ENCODE assay signal across 21 cellular contexts in the genomic region with DNA sequence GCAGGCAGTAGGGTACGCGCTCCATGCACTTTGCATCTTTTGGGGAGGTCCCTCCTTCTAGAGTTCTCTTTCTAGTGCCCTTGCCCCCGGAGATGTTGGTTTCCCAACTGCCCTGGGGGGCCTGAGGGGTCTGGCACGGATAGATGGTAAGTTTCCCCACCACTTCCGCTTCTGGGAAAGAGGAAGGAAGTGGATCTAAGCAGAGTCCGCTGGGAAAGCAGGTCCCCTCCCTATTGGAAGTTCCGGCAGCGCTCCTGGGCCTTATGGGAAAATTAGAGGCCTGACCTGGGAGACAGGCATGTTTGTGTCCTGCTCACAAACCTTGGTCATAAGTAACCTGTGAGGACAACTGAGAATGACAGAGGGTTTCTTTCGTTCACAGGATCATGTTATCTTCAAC.
DNase-seq lines count a peak whose midpoint lies in the region; ATAC-seq, FAIRE-seq and TF ChIP-seq lines count a peak whose summit lies in the region.
"Had no signal": no experiment of that assay in that cellular context is flagged by ENCODE, and none has a peak within 500 bp of the region (broad histone marks: within the 10 kb centered on the region; RNA-seq: fewer than 3 reads in every experiment).

No MANE protein-coding gene starts in this region.

- no peak for TF ChIP-seq POLR2A in HepG2 (IDR thresholded peaks at IDR 0.05; ENCODE audit: insufficient read depth in 1 of 2, low read depth in 2 of 2, low read length in 2 of 2)
- TF ChIP-seq POLR2A in thyroid gland (IDR thresholded peaks at IDR 0.05) = no peak

- H3K27me3 Mint-ChIP-seq in GM23338 (ENCODE audit: insufficient read depth, low read depth, poor library complexity) (no peaks in the 10 kb centered on the region), H9 (ENCODE audit: low read depth) (no peaks in the 10 kb centered on the region)
- no peaks in the 10 kb centered on the region for H3K27me3 Mint-ChIP-seq in dendritic cell treated with granulocyte-macrophage colony-stimulating factor and Interleukin-4, amounts not matched to agents 40 ng/mL and 50 ng/mL, for 4 days

- CTCF ChIA-PET in PC-3 (lab: Charles Lee) (no interaction called here), HepG2 (lab: Yijun Ruan, JAX; ENCODE audit: low intra/inter-chr PET ratio, low total read pairs) (no interaction called here)

- no peak overlapping the region for H2BK20ac ChIP-seq in H9 (ENCODE audit: low read depth, low read length, poor library complexity, severe bottlenecking)

- H3K9me2 ChIP-seq in GM23338 (ENCODE audit: insufficient read depth) (no peaks in the 10 kb centered on the region), PC-3 (replicated peaks; ENCODE audit: low read length) (no peaks in the 10 kb centered on the region)

- H4K5ac ChIP-seq in H9 (ENCODE audit: insufficient read length, low read depth, low read length) = no peak overlapping the region

- H3K4me1 Mint-ChIP-seq in GM23338 (peaks cover 5% of the 10 kb centered on the region; the same call in 2 of the 3 replicates), H9 (peaks cover 5 to 15% of the 10 kb centered on the region in 2 experiments; a peak in 2 of 4 replicates)
- peaks cover 25% of the 10 kb centered on the region for H3K4me1 Mint-ChIP-seq in dendritic cell treated with granulocyte-macrophage colony-stimulating factor and Interleukin-4, amounts not matched to agents 40 ng/mL and 50 ng/mL, for 4 days (ENCODE audit: low read depth)

- TF ChIP-seq EP300 in HepG2 (IDR thresholded peaks at IDR 0.05; ENCODE audit: low read depth in 2 of 2, low read length in 2 of 2) = no peak
- TF ChIP-seq EP300 in HepG2 (CRISPR knock-in tag; IDR thresholded peaks at IDR 0.05; ENCODE audit: borderline replicate concordance) = no peak

- H3K27me3 ChIP-seq in GM23338 (ENCODE audit: insufficient read depth) (no peaks in the 10 kb centered on the region), PC-3 (ENCODE audit: low read length) (peaks cover 55% of the 10 kb centered on the region), neuronal stem cell (ENCODE audit: control insufficient read depth in 3 of 3, insufficient read depth in 3 of 3, low read depth in 1 of 3, low read length in 3 of 3) (no peaks in the 10 kb centered on the region), HepG2 (ENCODE audit: control insufficient read depth in 1 of 2, insufficient read depth in 2 of 2, low read length in 2 of 2) (no peaks in the 10 kb centered on the region), thyroid gland (no peaks in the 10 kb centered on the region), H9 (ENCODE audit: insufficient read depth, low read length) (no peaks in the 10 kb centered on the region)
- H3K27me3 ChIP-seq: SJCRH30 had no signal

- no peak for TF ChIP-seq RAD21 in HepG2 (CRISPR knock-in tag; IDR thresholded peaks at IDR 0.05)

- H2AFZ ChIP-seq in GM23338 = peak overlapping the region; percentile 83
- H2AFZ ChIP-seq in PC-3 (ENCODE audit: low read length) = peak overlapping the region; percentile 33
- peak overlapping the region; percentile 50 for H2AFZ ChIP-seq in neuronal stem cell (ENCODE audit: low read length)
- H2AFZ ChIP-seq in HepG2 (ENCODE audit: low read length) = no peak overlapping the region
- H2AFZ ChIP-seq in H9 (ENCODE audit: low read length) = no peak overlapping the region

- no peak for DNase-seq in GM23338 (ENCODE audit: low spot score)
- no peak for DNase-seq in PC-3
- no peak for DNase-seq in neuronal stem cell (ENCODE audit: low spot score)
- no peak for DNase-seq in HepG2 (ENCODE audit: low spot score)
- DNase-seq in thyroid gland = no peak
- no peak for DNase-seq in H9
- DNase-seq: CD4-positive, alpha-beta T cell; COR-L47; DMS79; MM.1S; NCI-H1105; NCI-H146; NCI-H2029 treated with DMSO at 0.1 percent for 48 hours; NCI-H2171; NCI-H345; NCI-H524; NCI-H82; SJCRH30 had no signal

- no CpG with 5 or more reads among the region's 9 CpGs for WGBS in neuronal stem cell (ENCODE audit: extremely low coverage in 2 of 2, insufficient read length in 2 of 2, insufficient replicate concordance in 1 of 2), 2 donors
- 79% methylated on average over 9 of the region's 9 CpGs for WGBS in HepG2 (ENCODE audit: low lambda C conversion rate)
- 70 to 72% methylated on average over 9 of the region's 9 CpGs for WGBS in thyroid gland, 2 donors
- no CpG with 5 or more reads among the region's 9 CpGs for WGBS in H9 (ENCODE audit: extremely low coverage, insufficient read length, low lambda C conversion rate)

- BruUV-seq in PC-3 (replicated peaks; lab: Mats Ljungman, UMichigan) (no TSS peak), HepG2 (replicated peaks; lab: Mats Ljungman, UMichigan) (no TSS peak)

- no peaks in the 10 kb centered on the region for H3K79me2 ChIP-seq in GM23338 (replicated peaks; ENCODE audit: insufficient read depth)
- H3K79me2 ChIP-seq in PC-3 (ENCODE audit: low read length) = no peaks in the 10 kb centered on the region
- H3K79me2 ChIP-seq in HepG2 (ENCODE audit: insufficient read depth, low read length) = no peaks in the 10 kb centered on the region
- no peaks in the 10 kb centered on the region for H3K79me2 ChIP-seq in H9 (ENCODE audit: insufficient read depth, low read length)

- H3K27ac ChIP-seq in GM23338 (ENCODE audit: low read depth) (no peak overlapping the region), PC-3 (ENCODE audit: low read length) (no peak overlapping the region), neuronal stem cell (replicated peaks; ENCODE audit: low read length) (no peak overlapping the region), HepG2 (ENCODE audit: extremely low read length, insufficient read depth, low read length) (no peak overlapping the region), thyroid gland (no peak overlapping the region), H9 (ENCODE audit: insufficient read length, low read depth, low read length) (no peak overlapping the region)
- H3K27ac ChIP-seq: SJCRH30 had no signal

- peaks cover 2% of the 10 kb centered on the region; the same call in 2 of the 3 replicates for H3K9me3 Mint-ChIP-seq in GM23338
- H3K9me3 Mint-ChIP-seq in dendritic cell treated with granulocyte-macrophage colony-stimulating factor and Interleukin-4, amounts not matched to agents 40 ng/mL and 50 ng/mL, for 4 days = no peaks in the 10 kb centered on the region
- H3K9me3 Mint-ChIP-seq in H9 = peaks cover 0 to 3% of the 10 kb centered on the region in 2 experiments; a peak in 1 of 5 replicates
- H3K9me3 Mint-ChIP-seq: CD4-positive, alpha-beta T cell had no signal

- H3K9ac ChIP-seq in PC-3 (ENCODE audit: low read length) = no peak overlapping the region
- no peak overlapping the region for H3K9ac ChIP-seq in neuronal stem cell (ENCODE audit: low read depth, low read length, poor library complexity)
- H3K9ac ChIP-seq in HepG2 (ENCODE audit: insufficient read depth, low read depth, low read length) = no peak overlapping the region
- H3K9ac ChIP-seq in H9 (ENCODE audit: extremely low read depth, insufficient read length, low read length) = no peak overlapping the region

- H2BK5ac ChIP-seq in neuronal stem cell (ENCODE audit: low read length) (no peak overlapping the region), H9 (ENCODE audit: insufficient read length, low read length) (no peak overlapping the region)

- H4K91ac ChIP-seq in neuronal stem cell (ENCODE audit: low read depth, low read length, poor library complexity) (no peak overlapping the region), H9 (ENCODE audit: insufficient read length, low read depth, low read length) (no peak overlapping the region)

- H3K23ac ChIP-seq in neuronal stem cell (ENCODE audit: low read depth, low read length, poor library complexity) = no peak overlapping the region
- no peak overlapping the region for H3K23ac ChIP-seq in H9 (ENCODE audit: insufficient read length, low read depth, low read length)

- H3K36me3 ChIP-seq in GM23338 (ENCODE audit: insufficient read depth) (no peaks in the 10 kb centered on the region), PC-3 (ENCODE audit: low read depth, low read length) (no peaks in the 10 kb centered on the region), neuronal stem cell (replicated peaks in 1 of 2; ENCODE audit: control insufficient read depth in 2 of 2, insufficient read depth in 2 of 2, low read length in 2 of 2) (no peaks in the 10 kb centered on the region), HepG2 (replicated peaks in 1 of 2; ENCODE audit: control insufficient read depth in 1 of 2, insufficient read depth in 2 of 2, low read length in 2 of 2) (no peaks in the 10 kb centered on the region), thyroid gland (no peaks in the 10 kb centered on the region)
- H3K36me3 ChIP-seq: SJCRH30 had no signal

- H3K14ac ChIP-seq in neuronal stem cell (ENCODE audit: low read length) = no peak overlapping the region
- no peak overlapping the region for H3K14ac ChIP-seq in H9 (ENCODE audit: insufficient read depth, low read length)

- no peak overlapping the region for H3T11ph ChIP-seq in H9 (ENCODE audit: low read length)

- H3K4me3 Mint-ChIP-seq in GM23338 (no peak overlapping the region), H9 (no peak overlapping the region)
- no peak overlapping the region for H3K4me3 Mint-ChIP-seq in dendritic cell treated with granulocyte-macrophage colony-stimulating factor and Interleukin-4, amounts not matched to agents 40 ng/mL and 50 ng/mL, for 4 days
- H3K4me3 Mint-ChIP-seq: CD4-positive, alpha-beta T cell had no signal

- no peak overlapping the region for H3K4ac ChIP-seq in neuronal stem cell (ENCODE audit: low read length)
- H3K4ac ChIP-seq in H9 (ENCODE audit: low read depth, low read length) = no peak overlapping the region

- no peak overlapping the region for H2AK5ac ChIP-seq in neuronal stem cell (ENCODE audit: low read depth, low read length)
- no peak overlapping the region for H2AK5ac ChIP-seq in H9 (ENCODE audit: insufficient read length, low read length)

- H3K18ac ChIP-seq in neuronal stem cell (ENCODE audit: low read length) (no peak overlapping the region), H9 (ENCODE audit: insufficient read length, low read depth, low read length) (no peak overlapping the region)

- H3K36me3 Mint-ChIP-seq in GM23338 (ENCODE audit: low read depth) (no peaks in the 10 kb centered on the region), H9 (ENCODE audit: insufficient read depth in 1 of 3, low read depth in 3 of 3) (no peaks in the 10 kb centered on the region)
- H3K36me3 Mint-ChIP-seq in dendritic cell treated with granulocyte-macrophage colony-stimulating factor and Interleukin-4, amounts not matched to agents 40 ng/mL and 50 ng/mL, for 4 days (ENCODE audit: low read depth) = no peaks in the 10 kb centered on the region

- no peak for FAIRE-seq in HepG2 (lab: Jason Lieb, UNC)
- FAIRE-seq: RCC 7860 had no signal

- no peak for TF ChIP-seq CTCF in GM23338 (conservative IDR thresholded peaks at IDR 0.05; ENCODE audit: low read depth in 2 of 2)
- TF ChIP-seq CTCF in PC-3 (conservative IDR thresholded peaks at IDR 0.05; ENCODE audit: low read depth, low read length) = no peak
- TF ChIP-seq CTCF in HepG2 (CRISPR knock-in tag; IDR thresholded peaks at IDR 0.05) = no peak
- no peak for TF ChIP-seq CTCF in thyroid gland (IDR thresholded peaks at IDR 0.05)
- TF ChIP-seq CTCF in H9 (conservative IDR thresholded peaks at IDR 0.05) = no peak

- no peak overlapping the region for H4K8ac ChIP-seq in neuronal stem cell (ENCODE audit: low read depth, low read length)
- H4K8ac ChIP-seq in H9 (replicated peaks; ENCODE audit: insufficient read length, low read depth, low read length) = no peak overlapping the region

- in situ Hi-C loops in HepG2 (cut with HindIII; ENCODE audit: extremely low pct_ligation_motif_present, low pct_unique_long_range_greater_than_20kb) = no loop called here

- no peak overlapping the region for H3K27ac Mint-ChIP-seq in GM23338
- peak overlapping the region; percentile 17 for H3K27ac Mint-ChIP-seq in dendritic cell treated with granulocyte-macrophage colony-stimulating factor and Interleukin-4, amounts not matched to agents 40 ng/mL and 50 ng/mL, for 4 days
- no peak overlapping the region for H3K27ac Mint-ChIP-seq in H9
- H3K27ac Mint-ChIP-seq: CD4-positive, alpha-beta T cell had no signal

- POLR2A ChIA-PET in PC-3 (lab: Charles Lee; ENCODE audit: unreplicated experiment) = no interaction called here
- POLR2A ChIA-PET in HepG2 (lab: Yijun Ruan, JAX) = no interaction called here

- ATAC-seq in GM23338 (no peak), PC-3 (no peak), HepG2 (no peak), GM21390 (IDR thresholded peaks at IDR 0.05; ENCODE audit: unreplicated experiment) (no peak)

- no peak overlapping the region for H3K56ac ChIP-seq in H9 (ENCODE audit: insufficient read length, low read depth, low read length)

- no peaks in the 10 kb centered on the region for H3K23me2 ChIP-seq in H9 (ENCODE audit: insufficient read length, low read depth, low read length, poor library complexity, severe bottlenecking)

- H3K4me3 ChIP-seq in GM23338 (no peak overlapping the region), PC-3 (ENCODE audit: low read length) (no peak overlapping the region), neuronal stem cell (ENCODE audit: low read length in 2 of 2) (no peak overlapping the region), HepG2 (replicated peaks in 1 of 3; ENCODE audit: insufficient read depth in 1 of 3, low read depth in 2 of 3, low read length in 3 of 3) (no peak overlapping the region), thyroid gland (replicated peaks in 1 of 3) (no peak overlapping the region)
- H3K4me3 ChIP-seq: SJCRH30 had no signal

- H2BK12ac ChIP-seq in neuronal stem cell (ENCODE audit: low read length) = no peak overlapping the region
- no peak overlapping the region for H2BK12ac ChIP-seq in H9 (ENCODE audit: insufficient read length, low read depth, low read length)

- H3K4me2 ChIP-seq in GM23338 (no peak overlapping the region), PC-3 (ENCODE audit: low read length) (peak overlapping the region; percentile 3; the same call in 1 of the 2 replicates), neuronal stem cell (ENCODE audit: insufficient read depth, low read length, poor library complexity, severe bottlenecking) (no peak overlapping the region), HepG2 (ENCODE audit: low read depth, low read length) (no peak overlapping the region), H9 (ENCODE audit: insufficient read depth, insufficient read length, low read length) (no peak overlapping the region)

- no peaks in the 10 kb centered on the region for H3K79me1 ChIP-seq in neuronal stem cell (ENCODE audit: low read depth, low read length)
- H3K79me1 ChIP-seq in H9 (ENCODE audit: insufficient read depth, low read depth, low read length, poor library complexity, severe bottlenecking) = no peaks in the 10 kb centered on the region

- H3K9me3 ChIP-seq in PC-3 (ENCODE audit: low read length) = no peaks in the 10 kb centered on the region
- H3K9me3 ChIP-seq in neuronal stem cell (replicated peaks in 1 of 2; ENCODE audit: control insufficient read depth in 2 of 2, insufficient read depth in 1 of 2, low read depth in 1 of 2, low read length in 2 of 2) = no peaks in the 10 kb centered on the region
- H3K9me3 ChIP-seq in HepG2 (ENCODE audit: low read length) = no peaks in the 10 kb centered on the region
- no peaks in the 10 kb centered on the region for H3K9me3 ChIP-seq in thyroid gland
- no peaks in the 10 kb centered on the region for H3K9me3 ChIP-seq in H9 (ENCODE audit: control insufficient read depth, low read depth, low read length)
- H3K9me3 ChIP-seq: SJCRH30 had no signal

- intact Hi-C loops in PC-3 (cut with micrococcal nuclease) (no loop called here), HepG2 (cut with micrococcal nuclease; ENCODE audit: unreplicated experiment) (no loop called here), thyroid gland (cut with DNase I) (no loop called here)
- intact Hi-C loops in dendritic cell treated with granulocyte-macrophage colony-stimulating factor and Interleukin-4, amounts not matched to agents 40 ng/mL and 50 ng/mL, for 4 days (cut with micrococcal nuclease) = no loop called here

- H3F3A ChIP-seq in GM23338 (replicated peaks; ENCODE audit: low read depth) (no peaks in the 10 kb centered on the region), PC-3 (ENCODE audit: low read length, unreplicated experiment) (no peaks in the 10 kb centered on the region)

- H2BK15ac ChIP-seq in neuronal stem cell (ENCODE audit: low read length) (no peak overlapping the region), H9 (ENCODE audit: low read depth, low read length) (no peak overlapping the region)

- H4K20me1 ChIP-seq in GM23338 (replicated peaks; ENCODE audit: insufficient read depth) = no peaks in the 10 kb centered on the region
- no peaks in the 10 kb centered on the region for H4K20me1 ChIP-seq in PC-3 (ENCODE audit: low read length)
- H4K20me1 ChIP-seq in HepG2 (ENCODE audit: insufficient read depth, low read length) = no peaks in the 10 kb centered on the region
- H4K20me1 ChIP-seq in H9 (ENCODE audit: control insufficient read depth, insufficient read depth, insufficient read length) = no peaks in the 10 kb centered on the region

- H3K4me1 ChIP-seq in GM23338 (ENCODE audit: insufficient read depth) (no peaks in the 10 kb centered on the region), PC-3 (ENCODE audit: insufficient read depth, low read length) (no peaks in the 10 kb centered on the region), neuronal stem cell (ENCODE audit: control insufficient read depth in 2 of 2, insufficient read depth in 1 of 2, low read depth in 1 of 2, low read length in 2 of 2) (peaks cover 6 to 20% of the 10 kb centered on the region in 2 donors), HepG2 (ENCODE audit: insufficient read depth, low read length) (0 out of 2 replicates have a peak, but pooled peaks cover 3% of the 10 kb centered on the region), thyroid gland (no peaks in the 10 kb centered on the region), H9 (ENCODE audit: insufficient read depth, low read length) (0 out of 2 replicates have a peak, but pooled peaks cover 1% of the 10 kb centered on the region)

- H2BK120ac ChIP-seq in neuronal stem cell (ENCODE audit: low read depth, low read length) = no peak overlapping the region
- no peak overlapping the region for H2BK120ac ChIP-seq in H9 (ENCODE audit: low read depth, low read length, poor library complexity, severe bottlenecking)

Comparison
In these comparisons a context has a peak if more than half of its experiments do, and no peak if none do; other contexts are left out.
1. H2AFZ ChIP-seq: peak in GM23338 (single experiment), PC-3 (single experiment) and neuronal stem cell (single experiment); none in HepG2 (single experiment) and H9 (single experiment).